Comparison of ENCODE assay signal across 2 cellular contexts in genomic region chr16:77585379-77585778, GRCh38.
TF ChIP-seq lines count a peak whose summit lies in the region.

No MANE protein-coding gene starts in this region.

TF ChIP-seq in A549, 52 proteins besides CTCF, POLR2A, EP300 and RAD21 (continued from another document):
- TF ChIP-seq E2F6 (IDR thresholded peaks at IDR 0.05; ENCODE audit: borderline replicate concordance, low read depth) (no peak), FOSL2 (IDR thresholded peaks at IDR 0.05) (no peak), FOSL2 (CRISPR knock-in tag; IDR thresholded peaks at IDR 0.05) (no peak), MAZ (IDR thresholded peaks at IDR 0.05; ENCODE audit: borderline replicate concordance, low read depth, low read length) (no peak), CHD4 (IDR thresholded peaks at IDR 0.05; ENCODE audit: borderline replicate concordance) (no peak)
- TF ChIP-seq, protein P1, sequence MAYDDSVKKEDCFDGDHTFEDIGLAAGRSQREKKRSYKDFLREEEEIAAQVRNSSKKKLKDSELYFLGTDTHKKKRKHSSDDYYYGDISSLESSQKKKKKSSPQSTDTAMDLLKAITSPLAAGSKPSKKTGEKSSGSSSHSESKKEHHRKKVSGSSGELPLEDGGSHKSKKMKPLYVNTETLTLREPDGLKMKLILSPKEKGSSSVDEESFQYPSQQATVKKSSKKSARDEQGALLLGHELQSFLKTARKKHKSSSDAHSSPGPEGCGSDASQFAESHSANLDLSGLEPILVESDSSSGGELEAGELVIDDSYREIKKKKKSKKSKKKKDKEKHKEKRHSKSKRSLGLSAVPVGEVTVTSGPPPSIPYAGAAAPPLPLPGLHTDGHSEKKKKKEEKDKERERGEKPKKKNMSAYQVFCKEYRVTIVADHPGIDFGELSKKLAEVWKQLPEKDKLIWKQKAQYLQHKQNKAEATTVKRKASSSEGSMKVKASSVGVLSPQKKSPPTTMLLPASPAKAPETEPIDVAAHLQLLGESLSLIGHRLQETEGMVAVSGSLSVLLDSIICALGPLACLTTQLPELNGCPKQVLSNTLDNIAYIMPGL (CRISPR knock-in tag; IDR thresholded peaks at IDR 0.05; ENCODE audit: borderline replicate concordance) = no peak
- TF ChIP-seq, protein P2, sequence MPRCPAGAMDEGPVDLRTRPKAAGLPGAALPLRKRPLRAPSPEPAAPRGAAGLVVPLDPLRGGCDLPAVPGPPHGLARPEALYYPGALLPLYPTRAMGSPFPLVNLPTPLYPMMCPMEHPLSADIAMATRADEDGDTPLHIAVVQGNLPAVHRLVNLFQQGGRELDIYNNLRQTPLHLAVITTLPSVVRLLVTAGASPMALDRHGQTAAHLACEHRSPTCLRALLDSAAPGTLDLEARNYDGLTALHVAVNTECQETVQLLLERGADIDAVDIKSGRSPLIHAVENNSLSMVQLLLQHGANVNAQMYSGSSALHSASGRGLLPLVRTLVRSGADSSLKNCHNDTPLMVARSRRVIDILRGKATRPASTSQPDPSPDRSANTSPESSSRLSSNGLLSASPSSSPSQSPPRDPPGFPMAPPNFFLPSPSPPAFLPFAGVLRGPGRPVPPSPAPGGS (IDR thresholded peaks at IDR 0.05) = no peak
TF ChIP-seq in A549: peak in this region for 0.

TF ChIP-seq in HCT116, 20 proteins besides CTCF, POLR2A, EP300 and RAD21 (continued from another document):
- TF ChIP-seq, protein P3, sequence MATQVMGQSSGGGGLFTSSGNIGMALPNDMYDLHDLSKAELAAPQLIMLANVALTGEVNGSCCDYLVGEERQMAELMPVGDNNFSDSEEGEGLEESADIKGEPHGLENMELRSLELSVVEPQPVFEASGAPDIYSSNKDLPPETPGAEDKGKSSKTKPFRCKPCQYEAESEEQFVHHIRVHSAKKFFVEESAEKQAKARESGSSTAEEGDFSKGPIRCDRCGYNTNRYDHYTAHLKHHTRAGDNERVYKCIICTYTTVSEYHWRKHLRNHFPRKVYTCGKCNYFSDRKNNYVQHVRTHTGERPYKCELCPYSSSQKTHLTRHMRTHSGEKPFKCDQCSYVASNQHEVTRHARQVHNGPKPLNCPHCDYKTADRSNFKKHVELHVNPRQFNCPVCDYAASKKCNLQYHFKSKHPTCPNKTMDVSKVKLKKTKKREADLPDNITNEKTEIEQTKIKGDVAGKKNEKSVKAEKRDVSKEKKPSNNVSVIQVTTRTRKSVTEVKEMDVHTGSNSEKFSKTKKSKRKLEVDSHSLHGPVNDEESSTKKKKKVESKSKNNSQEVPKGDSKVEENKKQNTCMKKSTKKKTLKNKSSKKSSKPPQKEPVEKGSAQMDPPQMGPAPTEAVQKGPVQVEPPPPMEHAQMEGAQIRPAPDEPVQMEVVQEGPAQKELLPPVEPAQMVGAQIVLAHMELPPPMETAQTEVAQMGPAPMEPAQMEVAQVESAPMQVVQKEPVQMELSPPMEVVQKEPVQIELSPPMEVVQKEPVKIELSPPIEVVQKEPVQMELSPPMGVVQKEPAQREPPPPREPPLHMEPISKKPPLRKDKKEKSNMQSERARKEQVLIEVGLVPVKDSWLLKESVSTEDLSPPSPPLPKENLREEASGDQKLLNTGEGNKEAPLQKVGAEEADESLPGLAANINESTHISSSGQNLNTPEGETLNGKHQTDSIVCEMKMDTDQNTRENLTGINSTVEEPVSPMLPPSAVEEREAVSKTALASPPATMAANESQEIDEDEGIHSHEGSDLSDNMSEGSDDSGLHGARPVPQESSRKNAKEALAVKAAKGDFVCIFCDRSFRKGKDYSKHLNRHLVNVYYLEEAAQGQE (IDR thresholded peaks at IDR 0.05; ENCODE audit: low read depth) = no peak
- TF ChIP-seq, protein P4, sequence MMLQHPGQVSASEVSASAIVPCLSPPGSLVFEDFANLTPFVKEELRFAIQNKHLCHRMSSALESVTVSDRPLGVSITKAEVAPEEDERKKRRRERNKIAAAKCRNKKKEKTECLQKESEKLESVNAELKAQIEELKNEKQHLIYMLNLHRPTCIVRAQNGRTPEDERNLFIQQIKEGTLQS (IDR thresholded peaks at IDR 0.05) = no peak
- no peak for TF ChIP-seq MAX (IDR thresholded peaks at IDR 0.05)
- no peak for TF ChIP-seq CBX3 (IDR thresholded peaks at IDR 0.05; ENCODE audit: low read depth)
- TF ChIP-seq EZH2 (IDR thresholded peaks at IDR 0.05) = no peak
- TF ChIP-seq ZBTB33 (IDR thresholded peaks at IDR 0.05; ENCODE audit: extremely low read depth, insufficient replicate concordance, low read length) = no peak
- TF ChIP-seq TCF7L2 (IDR thresholded peaks at IDR 0.05; ENCODE audit: borderline replicate concordance, extremely low read depth, insufficient read depth, insufficient read length) = no peak
- no peak for TF ChIP-seq SP1 (IDR thresholded peaks at IDR 0.05; ENCODE audit: low read depth)
- no peak for TF ChIP-seq EZH2phosphoT487 (IDR thresholded peaks at IDR 0.05; ENCODE audit: borderline replicate concordance)
- no peak for TF ChIP-seq YY1 (IDR thresholded peaks at IDR 0.05; ENCODE audit: extremely low read depth, insufficient replicate concordance, low read depth, low read length)
- TF ChIP-seq POLR2AphosphoS5 (IDR thresholded peaks at IDR 0.05; ENCODE audit: low read depth, low read length) = no peak
- TF ChIP-seq ELF1 (IDR thresholded peaks at IDR 0.05; ENCODE audit: borderline replicate concordance, low read depth) = no peak
- TF ChIP-seq JUND (IDR thresholded peaks at IDR 0.05) = no peak
- no peak for TF ChIP-seq SIN3A (IDR thresholded peaks at IDR 0.05; ENCODE audit: low read depth)
- TF ChIP-seq ZNF274 (IDR thresholded peaks at IDR 0.05; ENCODE audit: low read depth, low read length) = no peak
- no peak for TF ChIP-seq CEBPB (IDR thresholded peaks at IDR 0.05; ENCODE audit: low read depth)
